In the genomic region with DNA sequence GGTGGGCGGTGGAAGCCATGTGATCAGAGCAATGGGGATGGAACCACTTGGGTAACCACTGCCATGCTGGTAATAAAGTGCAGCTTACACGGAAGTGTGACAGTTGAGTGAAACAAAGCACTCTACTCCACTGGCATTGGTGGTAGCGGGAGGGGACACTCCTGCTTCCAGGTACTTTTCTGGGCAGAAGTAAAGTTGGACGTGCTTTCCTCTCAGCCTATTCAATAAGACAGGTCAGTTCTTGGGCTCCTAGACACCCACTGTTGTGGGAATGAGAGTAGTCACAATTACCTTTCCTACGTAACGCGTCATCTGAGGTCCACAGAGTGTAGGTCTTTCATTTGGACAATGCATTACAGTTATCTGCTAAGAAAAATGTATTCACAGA, we compare ENCODE assay signal across 23 cellular contexts. TPM values are rescaled to one million over a fixed set of nuclear protein-coding genes. Genes with fewer than 3 reads are reported as not detected.
DNase-seq lines count a peak whose midpoint lies in the region; ATAC-seq and TF ChIP-seq lines count a peak whose summit lies in the region.
"Had no signal": no experiment of that assay in that cellular context is flagged by ENCODE, and none has a peak within 500 bp of the region (broad histone marks: within the 10 kb centered on the region; RNA-seq: fewer than 3 reads in every experiment).

No MANE protein-coding gene starts in this region.

- peaks cover 66% of the 10 kb centered on the region for H3K4me1 ChIP-seq in OCI-LY1 (ENCODE audit: insufficient read depth, low read length, severe bottlenecking)
- H3K4me1 ChIP-seq: uterus had no signal

- POLR2A ChIA-PET in AG04450 (lab: Yijun Ruan, JAX): interaction anchor here (0.7 to 1.2 kb wide), 2 partner anchors 14 to 34 kb away, joined by 3 to 4 read pairs; no protein-coding TSS in a partner anchor

- H3K27me3 ChIP-seq in AG04450 (ENCODE audit: control insufficient read depth, insufficient read depth, low read length) (no peaks in the 10 kb centered on the region), OCI-LY1 (ENCODE audit: insufficient read depth, low read length) (no peaks in the 10 kb centered on the region)
- H3K27me3 ChIP-seq: body of pancreas, foreskin keratinocyte, spleen, uterus had no signal

- H3K9ac ChIP-seq in OCI-LY1 (ENCODE audit: low read length): no peak overlapping the region; the same call in 1 of the 2 replicates

- no peaks in the 10 kb centered on the region for H3K36me3 ChIP-seq in OCI-LY1 (ENCODE audit: insufficient read depth, low read length)
- H3K36me3 ChIP-seq: spleen, uterus had no signal

- no peaks in the 10 kb centered on the region for H3K9me2 ChIP-seq in OCI-LY1 (ENCODE audit: low read depth, low read length)

- H3K79me2 ChIP-seq in OCI-LY1 (ENCODE audit: insufficient read depth, low read length): no peaks in the 10 kb centered on the region

- no peak for ATAC-seq in effector memory CD8-positive, alpha-beta T cell (replicated peaks)
- ATAC-seq in HG02571 (IDR thresholded peaks at IDR 0.05; ENCODE audit: unreplicated experiment): no peak
- no peak for ATAC-seq in HG03045 (IDR thresholded peaks at IDR 0.05; ENCODE audit: unreplicated experiment)
- ATAC-seq: body of pancreas, foreskin keratinocyte had no signal

- H3K9me3 ChIP-seq in AG04450 (ENCODE audit: control insufficient read depth, insufficient read depth, low read length): peaks cover 3% of the 10 kb centered on the region
- H3K9me3 ChIP-seq in OCI-LY1 (ENCODE audit: low read length): no peaks in the 10 kb centered on the region
- H3K9me3 ChIP-seq: body of pancreas, uterus had no signal

- no peak overlapping the region for H3K4me3 ChIP-seq in AG04450 (ENCODE audit: low read depth, low read length)
- H3K4me3 ChIP-seq in OCI-LY1 (ENCODE audit: low read depth, low read length, poor library complexity, severe bottlenecking): no peak overlapping the region
- H3K4me3 ChIP-seq: body of pancreas, uterus had no signal

- no peak for DNase-seq in T-helper 1 cell
- no peak for DNase-seq in AG04450 (ENCODE audit: low read depth, low spot score)
- DNase-seq in effector memory CD8-positive, alpha-beta T cell: no peak
- no peak for DNase-seq in G401 (ENCODE audit: low spot score)
- DNase-seq: 8988T; body of pancreas; C1 segment of cervical spinal cord; cortex of kidney; foreskin keratinocyte; H7; hypothalamus; mammary epithelial cell; NCI-H2171 treated with DMSO at 0.1 percent for 48 hours; Right ventricle myocardium superior; spleen; stimulated activated CD4-positive, alpha-beta T cell treated with anti-CD3 and anti-CD28 coated beads, Interleukin-4, amount 100 ng/mL, for 4 hours; SW 1271; uterus had no signal

- TF ChIP-seq CTCF in AG04450 (IDR thresholded peaks at IDR 0.05; ENCODE audit: low read depth, low read length) (no peak), OCI-LY1 (IDR thresholded peaks at IDR 0.05; ENCODE audit: low read length) (no peak)

- no peaks in the 10 kb centered on the region for H4K20me1 ChIP-seq in OCI-LY1 (ENCODE audit: insufficient read depth, low read length)

- H3K4me1 Mint-ChIP-seq in T-helper 1 cell treated with Interleukin-12 subunit alpha and Interleukin-12 subunit beta and Interleukin-4 antibody, amounts not matched to agents 30 μg/mL and 1 μg/mL, for 36 hours (ENCODE audit: low read depth): peaks cover 45% of the 10 kb centered on the region
- peaks cover 14 to 15% of the 10 kb centered on the region in 2 donors for H3K4me1 Mint-ChIP-seq in effector memory CD8-positive, alpha-beta T cell (ENCODE audit: low read depth in 2 of 2)

- H3K27me3 Mint-ChIP-seq in T-helper 1 cell treated with Interleukin-12 subunit alpha and Interleukin-12 subunit beta and Interleukin-4 antibody, amounts not matched to agents 30 μg/mL and 1 μg/mL, for 36 hours (ENCODE audit: low read depth): no peaks in the 10 kb centered on the region
- H3K27me3 Mint-ChIP-seq in effector memory CD8-positive, alpha-beta T cell: no peaks in the 10 kb centered on the region

- peak overlapping the region; percentile 43; the same call in 1 of the 2 replicates for H3K4me2 ChIP-seq in OCI-LY1 (ENCODE audit: low read length)

- H3K4me3 Mint-ChIP-seq in T-helper 1 cell treated with Interleukin-12 subunit alpha and Interleukin-12 subunit beta and Interleukin-4 antibody, amounts not matched to agents 30 μg/mL and 1 μg/mL, for 36 hours: no peak overlapping the region
- H3K4me3 Mint-ChIP-seq in effector memory CD8-positive, alpha-beta T cell: no peak overlapping the region
- H3K4me3 Mint-ChIP-seq: neural crest cell had no signal

- H3K27ac Mint-ChIP-seq in T-helper 1 cell treated with Interleukin-12 subunit alpha and Interleukin-12 subunit beta and Interleukin-4 antibody, amounts not matched to agents 30 μg/mL and 1 μg/mL, for 36 hours: peak overlapping the region; percentile 78
- peak overlapping the region; percentile 44 to 55 for H3K27ac Mint-ChIP-seq in effector memory CD8-positive, alpha-beta T cell

- no peak overlapping the region for H2AFZ ChIP-seq in OCI-LY1 (ENCODE audit: low read length)

- CTCF ChIA-PET in AG04450 (lab: Charles Lee): interaction anchor here (1.6 kb wide), 1 partner anchor 43 kb away, joined by 3 read pairs; no protein-coding TSS in a partner anchor

- no peaks in the 10 kb centered on the region for H3K36me3 Mint-ChIP-seq in T-helper 1 cell treated with Interleukin-12 subunit alpha and Interleukin-12 subunit beta and Interleukin-4 antibody, amounts not matched to agents 30 μg/mL and 1 μg/mL, for 36 hours (ENCODE audit: low read depth)
- H3K36me3 Mint-ChIP-seq in effector memory CD8-positive, alpha-beta T cell (ENCODE audit: insufficient read depth): peaks cover 3% of the 10 kb centered on the region

- H3K27ac ChIP-seq in AG04450 (ENCODE audit: low read depth, low read length): peak overlapping the region; percentile 57
- H3K27ac ChIP-seq in OCI-LY1 (ENCODE audit: low read depth, low read length, poor library complexity, severe bottlenecking): peak overlapping the region; percentile 94
- H3K27ac ChIP-seq: body of pancreas, foreskin keratinocyte, uterus had no signal

- peaks cover 17% of the 10 kb centered on the region; the same call in 1 of the 2 replicates for H3F3A ChIP-seq in OCI-LY1 (ENCODE audit: insufficient read depth, low read length)

- in situ Hi-C loops in G401 (cut with HindIII; ENCODE audit: low sequenced_read_pairs): no loop called here

- no peaks in the 10 kb centered on the region for H3K9me3 Mint-ChIP-seq in T-helper 1 cell treated with Interleukin-12 subunit alpha and Interleukin-12 subunit beta and Interleukin-4 antibody, amounts not matched to agents 30 μg/mL and 1 μg/mL, for 36 hours
- H3K9me3 Mint-ChIP-seq in effector memory CD8-positive, alpha-beta T cell: no peaks in the 10 kb centered on the region

RNA-seq across cellular contexts. Expression of a gene that starts 51.7 kb away (rescaled TPM):
- 62.6 and 74.8 TPM in 2 replicates for polyA plus RNA-seq in AG04450 (2011; rRNA removed)
- 163 and 178 TPM in 2 replicates for polyA minus RNA-seq in AG04450 (2011; rRNA and poly(A)+ RNA removed)
- total RNA-seq in G401 (2014; rRNA removed; shearing (Covaris generic)): 28.2 and 38.9 TPM in 2 replicates
